Comparison of ENCODE assay signal across 27 cellular contexts in genomic region chr14:30395065-30395464, GRCh38.
"Had no signal": no experiment of that assay in that cellular context is flagged by ENCODE, and none has a peak within 500 bp of the region (broad histone marks: within the 10 kb centered on the region; RNA-seq: fewer than 3 reads in every experiment).

No MANE protein-coding gene starts in this region.

- H3K27me3 ChIP-seq: stomach, suprapubic skin, testis, thyroid gland, tibial artery, tibial nerve, transverse colon, upper lobe of left lung, upper lobe of right lung, uterus, vagina had no signal

- H3K9me3 ChIP-seq: stomach, suprapubic skin, testis, thoracic aorta, thyroid gland, tibial artery, tibial nerve, transverse colon, upper lobe of left lung, upper lobe of right lung, uterus, vagina had no signal

- H3K4me1 ChIP-seq: stomach, testis, tibial artery, transverse colon, upper lobe of left lung, upper lobe of right lung, uterus, vagina had no signal

- H3K4me3 ChIP-seq: stomach, suprapubic skin, testis, thoracic aorta, thyroid gland, tibial artery, tibial nerve, transverse colon, upper lobe of left lung, upper lobe of right lung, uterus, vagina had no signal

- H3K27ac ChIP-seq: stomach, suprapubic skin, testis, thoracic aorta, thyroid gland, tibial artery, tibial nerve, transverse colon, upper lobe of left lung, upper lobe of right lung, uterus, vagina had no signal

- FAIRE-seq: urothelium cell line had no signal

- H3K36me3 ChIP-seq: stomach, suprapubic skin, thoracic aorta, thyroid gland, tibial artery, tibial nerve, transverse colon, upper lobe of left lung, upper lobe of right lung, uterus, vagina had no signal

- DNase-seq: stimulated activated CD4-positive, alpha-beta T cell treated with anti-CD3 and anti-CD28 coated beads, Interleukin-2, amount 100 ng/mL, for 48 hours; stimulated activated CD4-positive, alpha-beta T cell treated with anti-CD3 and anti-CD28 coated beads, Interleukin-4, amount 100 ng/mL, for 1 hour; stimulated activated CD4-positive, alpha-beta T cell treated with anti-CD3 and anti-CD28 coated beads, Interleukin-4, amount 100 ng/mL, for 24 hours; stimulated activated CD4-positive, alpha-beta T cell treated with anti-CD3 and anti-CD28 coated beads, Interleukin-4, amount 100 ng/mL, for 4 hours; stimulated activated CD8-positive, alpha-beta memory T cell treated with anti-CD3 and anti-CD28 coated beads, Interleukin-4, amount 100 ng/mL, for 48 hours; stimulated activated naive B cell treated with anti-CD40 and anti-IgM and Interleukin-4, amounts not matched to agents 10 μg/mL and 1 μg/mL and 100 μg/mL, for 72 hours; stimulated activated naive CD4-positive, alpha-beta T cell; stimulated activated naive CD4-positive, alpha-beta T cell treated with Interleukin-2 at 50 U/mL for 16 hours; stimulated activated naive CD8-positive, alpha-beta T cell treated with anti-CD3 and anti-CD28 coated beads, Interleukin-15, amount 100 ng/mL, for 72 hours; stimulated activated naive CD8-positive, alpha-beta T cell treated with anti-CD3 and anti-CD28 coated beads, Interleukin-15, Interleukin-2, amounts not matched to agents 100 U/mL and 50 U/mL, for 24 hours; stomach; substantia nigra; testis; thyroid gland; tibial artery; transverse colon; trophoblast cell; upper lobe of left lung; upper lobe of right lung; uterus had no signal

- ATAC-seq: stimulated activated effector memory CD8-positive, alpha-beta T cell treated with anti-CD3 and anti-CD28 coated beads, Interleukin-12 subunit alpha, Interleukin-12 subunit beta, amount 100 ng/mL, for 72 hours; stimulated activated memory B cell treated with anti-CD40 and anti-IgM and Interleukin-4, amounts not matched to agents 10 μg/mL and 1 μg/mL and 100 μg/mL, for 72 hours; stimulated activated naive B cell treated with anti-CD40 and anti-IgM and Interleukin-4, amounts not matched to agents 10 μg/mL and 1 μg/mL and 100 μg/mL, for 72 hours; stimulated activated naive CD8-positive, alpha-beta T cell treated with anti-CD3 and anti-CD28 coated beads, Interleukin-15, amount 100 ng/mL, for 72 hours; stimulated activated naive CD8-positive, alpha-beta T cell treated with anti-CD3 and anti-CD28 coated beads, Interleukin-15, Interleukin-2, amounts not matched to agents 100 U/mL and 50 U/mL, for 24 hours; upper lobe of right lung had no signal
